Comparison of ENCODE assay signal across 8 cellular contexts in genomic region chr3:20125912-20126311, GRCh38.
A peak's percentile ranks its signal among the peaks of the same experiment; 100 is the strongest.
DNase-seq lines count a peak whose midpoint lies in the region; ATAC-seq and TF ChIP-seq lines count a peak whose summit lies in the region.

No MANE protein-coding gene starts in this region.

- no peaks in the 10 kb centered on the region for H3K79me2 ChIP-seq in mesendoderm (ENCODE audit: control insufficient read depth, insufficient read depth, low read length)

- H2BK5ac ChIP-seq in mesendoderm (ENCODE audit: low read length), result no peak overlapping the region

- H4K8ac ChIP-seq in mesendoderm (ENCODE audit: low read depth, low read length), result no peak overlapping the region

- H2BK120ac ChIP-seq in mesendoderm (ENCODE audit: low read depth, low read length), result no peak overlapping the region

- H3K9me3 Mint-ChIP-seq in T-cell, result no peaks in the 10 kb centered on the region

- TF ChIP-seq CTCF in AG10803 (conservative IDR thresholded peaks at IDR 0.05; ENCODE audit: low read length), result no peak

- no peaks in the 10 kb centered on the region for H3K36me3 ChIP-seq in mesendoderm (ENCODE audit: control insufficient read depth, insufficient read depth, low read length)

- peaks cover 0 to 6% (median 0%) of the 10 kb centered on the region in 3 donors for H3K4me1 Mint-ChIP-seq in T-cell

- H2AK5ac ChIP-seq in mesendoderm (ENCODE audit: low read length), result no peak overlapping the region

- ATAC-seq in GM19351 (IDR thresholded peaks at IDR 0.05; ENCODE audit: unreplicated experiment) (peak; percentile 99), HG03097 (IDR thresholded peaks at IDR 0.05; ENCODE audit: low FRiP score, unreplicated experiment) (peak; percentile 99), T-cell (replicated peaks in 1 of 4) (no peak)

- no peak overlapping the region for H3K4me2 ChIP-seq in mesendoderm (ENCODE audit: low read length)

- peak; percentile 5 for DNase-seq in AG10803 (ENCODE audit: low read depth)
- DNase-seq in T-cell, result peak in 2 of 34 experiments; percentile 1 to 13
- no peak for DNase-seq in NCI-H510A treated with DMSO at 0.1 percent for 48 hours (lab: John Stamatoyannopoulos, UW)
- no peak for DNase-seq in mesendoderm
- DNase-seq in HCEC 1CT, result no peak
- no peak for DNase-seq in kidney tubule cell (ENCODE audit: low spot score)

- H3K27ac Mint-ChIP-seq in T-cell, result peak overlapping the region; percentile 24 to 29

- no peak overlapping the region for H4K5ac ChIP-seq in mesendoderm (ENCODE audit: low read length)

- POLR2A ChIA-PET in T-cell (lab: Charles Lee), result no interaction called here

- H3K23ac ChIP-seq in mesendoderm (ENCODE audit: low read length), result no peak overlapping the region

- H3K4ac ChIP-seq in mesendoderm (ENCODE audit: low read depth, low read length), result no peak overlapping the region

- peaks cover 76% of the 10 kb centered on the region for H3K36me3 Mint-ChIP-seq in T-cell

- no peaks in the 10 kb centered on the region for H3K4me1 ChIP-seq in mesendoderm (ENCODE audit: control insufficient read depth, low read depth, low read length)

- no peak overlapping the region for H3K56ac ChIP-seq in mesendoderm (ENCODE audit: low read length)

- WGBS in mesendoderm (ENCODE audit: extremely low coverage, insufficient coverage, low lambda C conversion rate), result no CpG with 5 or more reads among the region's 10 CpGs

- no peaks in the 10 kb centered on the region for H3K27me3 Mint-ChIP-seq in T-cell

- H2BK15ac ChIP-seq in mesendoderm (replicated peaks; ENCODE audit: low read depth), result no peak overlapping the region

- H3K4me3 ChIP-seq in AG10803 (ENCODE audit: low read length) (no peak overlapping the region), mesendoderm (ENCODE audit: low read length) (no peak overlapping the region)

- H3K9ac ChIP-seq in mesendoderm (ENCODE audit: low read length), result no peak overlapping the region

- H3K27ac ChIP-seq in mesendoderm (ENCODE audit: low read depth, low read length), result no peak overlapping the region

- H3K27me3 ChIP-seq in mesendoderm (ENCODE audit: insufficient read depth, low read length, poor library complexity), result no peaks in the 10 kb centered on the region

- no peak overlapping the region for H3K18ac ChIP-seq in mesendoderm (ENCODE audit: low read length)

- CTCF ChIA-PET in T-cell (lab: Charles Lee), result interaction anchor here in 1 of 2 donors (0.6 kb wide), 1 partner anchor 85 kb away, joined by 4 read pairs; no protein-coding TSS in a partner anchor

- H3K4me3 Mint-ChIP-seq in T-cell, result peak overlapping the region in 1 of 3 donors; percentile 10

- no peaks in the 10 kb centered on the region for H3K79me1 ChIP-seq in mesendoderm (ENCODE audit: low read length)

Comparison
In these comparisons a context has a peak if more than half of its experiments do, and no peak if none do; other contexts are left out.
1. ATAC-seq: peak in GM19351 (single experiment) and HG03097 (single experiment); none in T-cell (0 of 4).